ENCODE assay signal across 8 cellular contexts in genomic region chr21:36319767-36320420, GRCh38. TPM values are rescaled to one million over a fixed set of nuclear protein-coding genes. Genes with fewer than 3 reads are reported as not detected.
DNase-seq lines count a peak whose midpoint lies in the region; ATAC-seq and TF ChIP-seq lines count a peak whose summit lies in the region.

A gene with protein sequence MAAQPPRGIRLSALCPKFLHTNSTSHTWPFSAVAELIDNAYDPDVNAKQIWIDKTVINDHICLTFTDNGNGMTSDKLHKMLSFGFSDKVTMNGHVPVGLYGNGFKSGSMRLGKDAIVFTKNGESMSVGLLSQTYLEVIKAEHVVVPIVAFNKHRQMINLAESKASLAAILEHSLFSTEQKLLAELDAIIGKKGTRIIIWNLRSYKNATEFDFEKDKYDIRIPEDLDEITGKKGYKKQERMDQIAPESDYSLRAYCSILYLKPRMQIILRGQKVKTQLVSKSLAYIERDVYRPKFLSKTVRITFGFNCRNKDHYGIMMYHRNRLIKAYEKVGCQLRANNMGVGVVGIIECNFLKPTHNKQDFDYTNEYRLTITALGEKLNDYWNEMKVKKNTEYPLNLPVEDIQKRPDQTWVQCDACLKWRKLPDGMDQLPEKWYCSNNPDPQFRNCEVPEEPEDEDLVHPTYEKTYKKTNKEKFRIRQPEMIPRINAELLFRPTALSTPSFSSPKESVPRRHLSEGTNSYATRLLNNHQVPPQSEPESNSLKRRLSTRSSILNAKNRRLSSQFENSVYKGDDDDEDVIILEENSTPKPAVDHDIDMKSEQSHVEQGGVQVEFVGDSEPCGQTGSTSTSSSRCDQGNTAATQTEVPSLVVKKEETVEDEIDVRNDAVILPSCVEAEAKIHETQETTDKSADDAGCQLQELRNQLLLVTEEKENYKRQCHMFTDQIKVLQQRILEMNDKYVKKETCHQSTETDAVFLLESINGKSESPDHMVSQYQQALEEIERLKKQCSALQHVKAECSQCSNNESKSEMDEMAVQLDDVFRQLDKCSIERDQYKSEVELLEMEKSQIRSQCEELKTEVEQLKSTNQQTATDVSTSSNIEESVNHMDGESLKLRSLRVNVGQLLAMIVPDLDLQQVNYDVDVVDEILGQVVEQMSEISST (plus strand): TSS chr21:36320197. CDS start chr21:36320265, 68 bp downstream.

- H3K36me3 ChIP-seq in prostate gland (no peaks in the 10 kb centered on the region), urinary bladder (ENCODE audit: insufficient read depth) (no peaks in the 10 kb centered on the region)

- peak; percentile 98 for TF ChIP-seq POLR2A in prostate gland (IDR thresholded peaks at IDR 0.05)

- DNase-seq in NCI-H187 treated with DMSO at 0.1 percent for 48 hours (lab: John Stamatoyannopoulos, UW) = peak; percentile 97
- DNase-seq in anterior cingulate cortex (lab: John Stamatoyannopoulos, UW) = peak; percentile 74 to 99 (median 97)
- peak; percentile 99 for DNase-seq in left ventricle myocardium superior
- peak; percentile 97 for DNase-seq in prostate gland (ENCODE audit: low spot score)

- WGBS in prostate gland = under 1% methylated on average over 43 of the region's 59 CpGs
- under 1% methylated on average over 59 of the region's 59 CpGs for WGBS in urinary bladder

- H3K27ac ChIP-seq in prostate gland = peak within 1 kb of the TSS; percentile 98
- peak within 1 kb of the TSS; percentile 98 for H3K27ac ChIP-seq in urinary bladder (ENCODE audit: low read depth)

- peak in 2 of 4 experiments; percentile 17 to 38 for TF ChIP-seq CTCF in prostate gland (IDR thresholded peaks at IDR 0.05)

- no peaks in the 10 kb centered on the region for H3K27me3 ChIP-seq in prostate gland (replicated peaks; ENCODE audit: insufficient read depth)

- H3K4me3 ChIP-seq in prostate gland (peak within 1 kb of the TSS; percentile 88 to 91), urinary bladder (ENCODE audit: low read depth, low read length) (peak within 1 kb of the TSS; percentile 83)

- ATAC-seq in GM18499 (IDR thresholded peaks at IDR 0.05; ENCODE audit: insufficient read depth, unreplicated experiment) (peak; percentile 82), HG02943 (IDR thresholded peaks at IDR 0.05; ENCODE audit: low read depth, unreplicated experiment) (peak; percentile 86), left ventricle myocardium superior (peak; percentile 96)

- H3K4me1 ChIP-seq in prostate gland (replicated peaks) = peaks cover 4% of the 10 kb centered on the region
- H3K4me1 ChIP-seq in urinary bladder (ENCODE audit: insufficient read depth) = no peaks in the 10 kb centered on the region

- intact Hi-C loops in T-helper 2 cell treated with Interferon-gamma antibody and Interleukin-4, amounts not matched to agents 100 ng/mL and 5 ng/mL, for 36 hours (cut with micrococcal nuclease) = loop anchor here (1.0 to 2.0 kb wide), 7 partner anchors 22 to 259 kb away; partner anchors contain the start of genes CBR3, CHAF1B, DOP1B and SETD4
- intact Hi-C loops in left ventricle myocardium superior (cut with micrococcal nuclease) = no loop called here
- intact Hi-C loops in prostate gland (cut with DNase I) = loop anchor here (2.0 to 10.0 kb wide), 4 partner anchors 62 to 178 kb away; partner anchors contain the start of gene DOP1B

- no peaks in the 10 kb centered on the region for H3K9me3 ChIP-seq in prostate gland

RNA-seq across cellular contexts. Expression of the gene that starts here (rescaled TPM):
- 35.7 and 36.9 TPM in 2 replicates for total RNA-seq in T-helper 2 cell treated with Interferon-gamma antibody and Interleukin-4, amounts not matched to agents 100 ng/mL and 5 ng/mL, for 36 hours
- total RNA-seq in left ventricle myocardium superior (22.2 TPM), prostate gland (10 to 100 TPM; 34.8 to 42.0 TPM), urinary bladder (130 TPM)
- 21.4 TPM for polyA plus RNA-seq in urinary bladder

Comparison
In these comparisons a context has a peak if more than half of its experiments do, and no peak if none do; other contexts are left out.
1. Peak in every context shown above with its lines: DNase-seq, ATAC-seq, H3K4me3 ChIP-seq and H3K27ac ChIP-seq.